In genomic region chr5:131245948-131246347, GRCh38 we compare ENCODE assay signal across 16 cellular contexts.
"Had no signal": no experiment of that assay in that cellular context is flagged by ENCODE, and none has a peak within 500 bp of the region (broad histone marks: within the 10 kb centered on the region; RNA-seq: fewer than 3 reads in every experiment).

No MANE protein-coding gene starts in this region.

- H3K36me3 ChIP-seq: heart left ventricle, thoracic aorta had no signal

- ATAC-seq: heart left ventricle; naive thymus-derived CD8-positive, alpha-beta T cell; sciatic nerve had no signal

- H3K27ac ChIP-seq: coronary artery, dorsolateral prefrontal cortex, heart left ventricle, thoracic aorta had no signal

- H3K27ac Mint-ChIP-seq: stimulated activated naive CD8-positive, alpha-beta T cell treated with anti-CD3 and anti-CD28 coated beads, Interleukin-15, Interleukin-2, amounts not matched to agents 100 ng/mL and 50 ng/mL, for 24 hours had no signal

- DNase-seq: caudate nucleus; dorsolateral prefrontal cortex; effector CD8-positive, alpha-beta T cell; foreskin melanocyte; heart left ventricle; hippocampal formation; mesendoderm; naive thymus-derived CD8-positive, alpha-beta T cell; stimulated activated CD4-positive, alpha-beta T cell treated with anti-CD3 and anti-CD28 coated beads, Interleukin-2, amount 100 ng/mL, for 24 hours; stimulated activated CD4-positive, alpha-beta T cell treated with anti-CD3 and anti-CD28 coated beads, Interleukin-4, amount 100 ng/mL, for 4 hours; trophoblast cell had no signal

- H3K4me3 Mint-ChIP-seq: naive thymus-derived CD8-positive, alpha-beta T cell; neural crest cell; stimulated activated naive CD8-positive, alpha-beta T cell treated with anti-CD3 and anti-CD28 coated beads, Interleukin-15, Interleukin-2, amounts not matched to agents 100 ng/mL and 50 ng/mL, for 24 hours had no signal

- H3K27me3 Mint-ChIP-seq: naive thymus-derived CD8-positive, alpha-beta T cell; stimulated activated naive CD8-positive, alpha-beta T cell treated with anti-CD3 and anti-CD28 coated beads, Interleukin-15, Interleukin-2, amounts not matched to agents 100 ng/mL and 50 ng/mL, for 24 hours had no signal

- H3K4me3 ChIP-seq: coronary artery, dorsolateral prefrontal cortex, heart left ventricle, thoracic aorta had no signal

- H3K4me1 Mint-ChIP-seq: neural crest cell had no signal

- H3K9me3 Mint-ChIP-seq: neural crest cell; stimulated activated naive CD8-positive, alpha-beta T cell treated with anti-CD3 and anti-CD28 coated beads, Interleukin-15, Interleukin-2, amounts not matched to agents 100 ng/mL and 50 ng/mL, for 24 hours had no signal

- H3K27me3 ChIP-seq: dorsolateral prefrontal cortex, heart left ventricle had no signal
